Comparison of ENCODE assay signal across 14 cellular contexts in the genomic region with DNA sequence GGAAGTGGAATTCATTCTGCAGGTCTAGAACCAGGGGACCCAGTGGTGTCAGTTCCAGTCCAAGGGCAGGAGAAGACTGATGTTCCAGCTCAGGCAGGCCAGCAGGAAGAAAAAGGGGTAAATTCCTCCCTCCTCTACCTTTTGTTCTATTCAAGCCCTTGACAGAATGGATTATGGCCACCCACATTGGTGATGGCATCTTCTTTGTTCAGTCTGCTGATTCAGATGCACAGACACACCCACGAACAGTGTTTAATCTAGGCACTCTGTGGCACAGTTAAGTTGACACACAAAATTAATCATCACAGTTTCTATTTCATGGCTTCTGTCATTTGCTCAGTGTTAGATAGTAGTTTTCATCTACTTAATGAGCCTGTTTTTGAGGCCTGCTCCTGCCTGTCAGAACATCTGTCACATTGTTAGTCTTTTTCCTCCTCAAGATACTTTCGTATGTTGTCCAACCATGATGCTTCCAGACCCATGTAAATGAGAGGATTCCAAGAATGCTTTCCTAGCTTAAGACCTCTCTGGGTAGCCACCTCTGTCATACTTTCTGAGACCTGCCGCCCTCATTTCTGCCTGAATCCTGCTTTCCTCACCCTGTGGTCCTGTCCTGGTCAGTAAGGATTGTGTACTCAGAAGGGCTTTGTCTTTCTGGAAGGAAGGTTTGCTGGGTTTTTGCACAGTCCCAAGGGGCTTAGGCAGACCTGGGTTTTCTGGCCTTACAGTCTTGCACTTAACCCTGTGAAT.
DNase-seq lines count a peak whose midpoint lies in the region; ATAC-seq and TF ChIP-seq lines count a peak whose summit lies in the region.
"Had no signal": no experiment of that assay in that cellular context is flagged by ENCODE, and none has a peak within 500 bp of the region (broad histone marks: within the 10 kb centered on the region; RNA-seq: fewer than 3 reads in every experiment).

No MANE protein-coding gene starts in this region.

- peaks cover 7 to 8% of the 10 kb centered on the region in 2 experiments for H3K4me1 ChIP-seq in trophoblast cell (ENCODE audit: control insufficient read depth in 1 of 2, insufficient read depth in 2 of 2, low read length in 2 of 2)
- H3K4me1 ChIP-seq: left ventricle myocardium inferior had no signal

- no peak overlapping the region for H4K8ac ChIP-seq in trophoblast cell (ENCODE audit: low read depth, low read length)

- DNase-seq in NCI-H748 (lab: John Stamatoyannopoulos, UW; ENCODE audit: unreplicated experiment) = peak; percentile 20
- DNase-seq in NCI-H748 treated with DMSO at 0.1 percent for 48 hours (lab: John Stamatoyannopoulos, UW) = no peak
- peak; percentile 29 for DNase-seq in LHCN-M2 (ENCODE audit: low read depth)
- DNase-seq in chondrocyte (ENCODE audit: low spot score) = no peak
- DNase-seq in trophoblast cell = peak; percentile 76 to 88
- DNase-seq in A172 (ENCODE audit: low spot score) = no peak
- DNase-seq: activated CD4-positive, alpha-beta T cell treated with anti-CD3 and anti-CD28 coated beads, Interleukin-2, amount 50 U/mL, for 1 hour; body of pancreas; DND-41; left ventricle myocardium inferior; NCI-H2081 treated with DMSO at 0.1 percent for 48 hours; pancreas had no signal

- H2AFZ ChIP-seq in trophoblast cell (ENCODE audit: insufficient read depth, low read length, poor library complexity) = no peak overlapping the region

- H3K9ac ChIP-seq in trophoblast cell (ENCODE audit: low read length) = no peak overlapping the region

- no peak overlapping the region for H3K4me3 Mint-ChIP-seq in chondrocyte (ENCODE audit: unreplicated experiment)

- no peak overlapping the region for H4K12ac ChIP-seq in trophoblast cell (ENCODE audit: low read depth, low read length)

- no peak overlapping the region for H3K14ac ChIP-seq in trophoblast cell (ENCODE audit: low read length)

- H3K4me3 ChIP-seq in trophoblast cell (ENCODE audit: low read depth, low read length) = no peak overlapping the region
- H3K4me3 ChIP-seq: body of pancreas, left ventricle myocardium inferior, pancreas had no signal

- no peaks in the 10 kb centered on the region for H3K9me3 Mint-ChIP-seq in chondrocyte (ENCODE audit: low read depth)

- no peak overlapping the region for H2BK120ac ChIP-seq in trophoblast cell (ENCODE audit: insufficient read depth, low read length, poor library complexity)

- H3K4me1 Mint-ChIP-seq in chondrocyte (ENCODE audit: low read depth) = peaks cover 48% of the 10 kb centered on the region

- H3K27ac ChIP-seq in trophoblast cell (ENCODE audit: low read depth, low read length) = peak overlapping the region; percentile 19
- H3K27ac ChIP-seq: body of pancreas, left ventricle myocardium inferior, pancreas had no signal

- H3K18ac ChIP-seq in trophoblast cell (ENCODE audit: low read length) = peak overlapping the region; percentile 73

- H3K79me2 ChIP-seq in trophoblast cell (ENCODE audit: control insufficient read depth, insufficient read depth, low read length, poor library complexity) = peaks cover 2% of the 10 kb centered on the region

- H2BK5ac ChIP-seq in trophoblast cell (ENCODE audit: low read depth, low read length, poor library complexity) = peak overlapping the region; percentile 57

- H2BK12ac ChIP-seq in trophoblast cell (ENCODE audit: low read length) = no peak overlapping the region

- ATAC-seq in HG03196 (IDR thresholded peaks at IDR 0.05; ENCODE audit: unreplicated experiment) = no peak
- ATAC-seq in GM18873 (IDR thresholded peaks at IDR 0.05; ENCODE audit: low FRiP score, unreplicated experiment) = no peak
- ATAC-seq: body of pancreas had no signal

- H3K36me3 Mint-ChIP-seq in chondrocyte (ENCODE audit: low read depth) = peaks cover 7% of the 10 kb centered on the region

- no CpG with 5 or more reads among the region's 3 CpGs for WGBS in trophoblast cell (ENCODE audit: extremely low coverage, insufficient coverage, insufficient read length)

- peak overlapping the region; percentile 64 for H3K4ac ChIP-seq in trophoblast cell (ENCODE audit: low read depth, low read length)

- no peak overlapping the region for H3K4me2 ChIP-seq in trophoblast cell (ENCODE audit: low read length)

- H3K23ac ChIP-seq in trophoblast cell (ENCODE audit: low read length) = peak overlapping the region; percentile 42

- peak overlapping the region; percentile 73 for H3K27ac Mint-ChIP-seq in chondrocyte (ENCODE audit: unreplicated experiment)

- H3K79me1 ChIP-seq in trophoblast cell (ENCODE audit: low read length) = no peaks in the 10 kb centered on the region

- H2AK5ac ChIP-seq in trophoblast cell (ENCODE audit: low read length) = no peak overlapping the region

- H4K91ac ChIP-seq in trophoblast cell (ENCODE audit: low read depth, low read length) = no peak overlapping the region

- no peaks in the 10 kb centered on the region for H3K27me3 ChIP-seq in trophoblast cell (ENCODE audit: insufficient read depth, low read length)
- H3K27me3 ChIP-seq: body of pancreas, pancreas had no signal

- no peaks in the 10 kb centered on the region for H3K27me3 Mint-ChIP-seq in chondrocyte (ENCODE audit: low read depth)

- H3K9me3 ChIP-seq in trophoblast cell (ENCODE audit: insufficient read depth, low read depth, low read length) = no peaks in the 10 kb centered on the region
- H3K9me3 ChIP-seq: body of pancreas, left ventricle myocardium inferior, pancreas had no signal

- peaks cover 0 to 6% of the 10 kb centered on the region in 2 experiments for H3K36me3 ChIP-seq in trophoblast cell (ENCODE audit: control insufficient read depth in 1 of 2, insufficient read depth in 2 of 2, low read length in 2 of 2)

- TF ChIP-seq CTCF in chondrocyte (IDR thresholded peaks at IDR 0.05) = no peak

Comparison
In these comparisons a context has a peak if more than half of its experiments do, and no peak if none do; other contexts are left out.
1. DNase-seq: peak in NCI-H748 (single experiment), LHCN-M2 (single experiment) and trophoblast cell (2 of 2); none in NCI-H748 treated with DMSO at 0.1 percent for 48 hours (single experiment), chondrocyte (single experiment) and A172 (single experiment).